8 cellular contexts compared by ENCODE assay signal in the genomic region with DNA sequence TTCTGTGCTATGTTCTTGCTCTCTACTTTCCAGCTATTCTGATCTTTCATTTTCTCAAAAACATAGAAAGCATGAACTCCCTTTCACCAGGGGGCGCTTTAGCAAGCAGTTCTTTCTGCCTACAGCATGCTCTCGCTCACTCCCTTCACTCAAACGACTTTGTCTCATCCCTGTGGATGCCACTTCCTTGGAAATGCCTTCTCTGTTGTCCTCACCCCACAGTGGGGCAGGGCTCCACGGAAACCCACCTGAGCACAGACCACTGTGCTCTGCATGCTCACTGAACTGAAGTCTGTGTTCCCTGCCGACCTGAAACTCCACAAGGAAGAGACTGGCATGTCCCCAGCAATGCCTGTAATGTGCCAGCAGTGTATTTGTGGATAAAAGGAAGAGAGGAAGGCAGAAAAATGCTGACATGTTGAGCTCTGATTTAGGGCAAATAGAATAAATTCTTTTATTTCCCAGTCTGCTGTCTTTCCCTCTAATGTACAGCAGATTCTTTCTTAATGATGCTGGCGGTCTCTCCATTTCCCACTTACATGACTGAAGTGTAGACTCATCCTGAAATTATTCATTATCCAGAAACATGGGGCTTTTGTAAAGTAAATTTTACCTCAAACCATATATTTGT.
DNase-seq lines count a peak whose midpoint lies in the region; ATAC-seq, FAIRE-seq and TF ChIP-seq lines count a peak whose summit lies in the region.

No MANE protein-coding gene starts in this region.

- H3K27me3 ChIP-seq in KMS-11 (ENCODE audit: insufficient read depth, low read depth) = no peaks in the 10 kb centered on the region

- peak overlapping the region; percentile 69 for H3K4me2 ChIP-seq in KMS-11

- H3K79me2 ChIP-seq in KMS-11 (ENCODE audit: insufficient read depth, low read depth) = no peaks in the 10 kb centered on the region

- no peak overlapping the region for H3K27ac ChIP-seq in KMS-11

- H3K4me1 ChIP-seq in KMS-11 (ENCODE audit: low read depth, poor library complexity, severe bottlenecking) = peaks cover 23% of the 10 kb centered on the region

- peak overlapping the region; percentile 20; the same call in 1 of the 2 replicates for H3K9ac ChIP-seq in KMS-11

- peak; percentile 96 for TF ChIP-seq CTCF in KMS-11 (conservative IDR thresholded peaks at IDR 0.05; ENCODE audit: low read depth, low read length)

- ATAC-seq in HG03097 (IDR thresholded peaks at IDR 0.05; ENCODE audit: low FRiP score, unreplicated experiment) (no peak), GM21786 (IDR thresholded peaks at IDR 0.05; ENCODE audit: unreplicated experiment) (no peak)

- H3K36me3 ChIP-seq in KMS-11 (ENCODE audit: insufficient read depth) = no peaks in the 10 kb centered on the region

- peak in 2 of 3 experiments; percentile 2 to 32 for DNase-seq in NCI-H1417 (lab: John Stamatoyannopoulos, UW)
- no peak for DNase-seq in NCI-H1417 treated with DMSO at 0.1 percent for 48 hours (lab: John Stamatoyannopoulos, UW)
- peak; percentile 58 for DNase-seq in fibroblast of the conjunctiva (ENCODE audit: low read depth)
- peak; percentile 37 for DNase-seq in pons (ENCODE audit: low spot score)

- H2AFZ ChIP-seq in KMS-11 (ENCODE audit: low read depth) = peak overlapping the region; percentile 91

- H4K20me1 ChIP-seq in KMS-11 (ENCODE audit: insufficient read depth) = no peaks in the 10 kb centered on the region

- FAIRE-seq in TTC549 (lab: Jason Lieb, UNC) = peak; percentile 5

- no peak overlapping the region for H3K4me3 ChIP-seq in KMS-11 (IDR thresholded peaks at IDR 0.05; ENCODE audit: insufficient read depth, low read depth, low read length)
